ENCODE assay signal across 18 cellular contexts in genomic region chr1:5312870-5313269, GRCh38.
DNase-seq lines count a peak whose midpoint lies in the region; ATAC-seq and TF ChIP-seq lines count a peak whose summit lies in the region.
"Had no signal": no experiment of that assay in that cellular context is flagged by ENCODE, and none has a peak within 500 bp of the region (broad histone marks: within the 10 kb centered on the region; RNA-seq: fewer than 3 reads in every experiment).

No MANE protein-coding gene starts in this region.

- H3K4me1 ChIP-seq in lower lobe of right lung (no peaks in the 10 kb centered on the region), upper lobe of right lung (no peaks in the 10 kb centered on the region), mammary epithelial cell (ENCODE audit: insufficient read depth, low read length) (no peaks in the 10 kb centered on the region)
- H3K4me1 ChIP-seq: A549, BLaER1, HAP-1 had no signal

- WGBS in mammary epithelial cell (ENCODE audit: low coverage, missing lambda C conversion rate), result 67% methylated on average over 10 of the region's 11 CpGs

- intact Hi-C loops in lower lobe of right lung (cut with DNase I) (no loop called here), upper lobe of right lung (cut with DNase I) (no loop called here), mammary epithelial cell (cut with micrococcal nuclease) (no loop called here)

- H3K4me2 ChIP-seq in mammary epithelial cell (ENCODE audit: insufficient read depth, low read depth, low read length), result no peak overlapping the region
- H3K4me2 ChIP-seq: A549, BLaER1, KMS-11 had no signal

- ATAC-seq in lower lobe of right lung (peak; percentile 91 to 93), upper lobe of right lung (peak; percentile 90), GM21423 (IDR thresholded peaks at IDR 0.05; ENCODE audit: unreplicated experiment) (no peak)
- ATAC-seq: A549, Right ventricle myocardium inferior had no signal

- no peaks in the 10 kb centered on the region for H3K79me2 ChIP-seq in mammary epithelial cell (ENCODE audit: insufficient read depth, low read length)

- no peak overlapping the region for H2AFZ ChIP-seq in mammary epithelial cell (ENCODE audit: low read depth, low read length)

- H3K9ac ChIP-seq in mammary epithelial cell (ENCODE audit: insufficient read depth, low read length), result no peak overlapping the region
- H3K9ac ChIP-seq: BLaER1, KMS-11 had no signal

- no peaks in the 10 kb centered on the region for H4K20me1 ChIP-seq in mammary epithelial cell (ENCODE audit: insufficient read depth, low read length)
- H4K20me1 ChIP-seq: BLaER1 had no signal

- in situ Hi-C loops in mammary epithelial cell (cut with MboI; ENCODE audit: low sequenced_read_pairs in 2 of 2), result no loop called here

- H3K27me3 ChIP-seq in lower lobe of right lung (ENCODE audit: low read depth), result peaks cover 2% of the 10 kb centered on the region
- no peaks in the 10 kb centered on the region for H3K27me3 ChIP-seq in upper lobe of right lung
- no peaks in the 10 kb centered on the region for H3K27me3 ChIP-seq in mammary epithelial cell (ENCODE audit: insufficient read depth, low read length)
- H3K27me3 ChIP-seq: BLaER1 had no signal

- DNase-seq in NCI-H2196 (lab: John Stamatoyannopoulos, UW; ENCODE audit: unreplicated experiment) (peak; percentile 20), NCI-H2196 treated with DMSO at 0.1 percent for 48 hours (lab: John Stamatoyannopoulos, UW; ENCODE audit: unreplicated experiment) (no peak), NCI-H510A treated with DMSO at 0.1 percent for 48 hours (lab: John Stamatoyannopoulos, UW) (peak; percentile 54), lower lobe of right lung (peak; percentile 67), upper lobe of right lung (peak; percentile 72), mammary epithelial cell (no peak)
- DNase-seq: CD4-positive, alpha-beta memory T cell; GDM1; NCI-H1436; NCI-H2029; NCI-H526; SW 1271 had no signal

- TF ChIP-seq CTCF in lower lobe of right lung (IDR thresholded peaks at IDR 0.05) (no peak), upper lobe of right lung (IDR thresholded peaks at IDR 0.05) (no peak), mammary epithelial cell (conservative IDR thresholded peaks at IDR 0.05 in 1 of 2, IDR thresholded peaks at IDR 0.05 in 1 of 2; ENCODE audit: extremely low read depth in 1 of 2, insufficient read depth in 1 of 2, low read depth in 1 of 2, low read length in 2 of 2) (no peak)

- H3K36me3 ChIP-seq in lower lobe of right lung, result no peaks in the 10 kb centered on the region
- no peaks in the 10 kb centered on the region for H3K36me3 ChIP-seq in upper lobe of right lung
- no peaks in the 10 kb centered on the region for H3K36me3 ChIP-seq in mammary epithelial cell (ENCODE audit: insufficient read depth, low read length)
- H3K36me3 ChIP-seq: BLaER1, HAP-1 had no signal

- CTCF ChIA-PET in mammary epithelial cell (lab: Charles Lee; ENCODE audit: low non-redundant PET), result no interaction called here

- H3K9me3 ChIP-seq in lower lobe of right lung (no peaks in the 10 kb centered on the region), upper lobe of right lung (no peaks in the 10 kb centered on the region), mammary epithelial cell (replicated peaks; ENCODE audit: insufficient read depth, low read length) (peaks cover 17% of the 10 kb centered on the region)
- H3K9me3 ChIP-seq: A549, BLaER1, HAP-1 had no signal

- dilution Hi-C loops in mammary epithelial cell (cut with HindIII; ENCODE audit: low sequenced_read_pairs), result no loop called here

- no peak overlapping the region for H3K4me3 ChIP-seq in lower lobe of right lung
- H3K4me3 ChIP-seq in upper lobe of right lung, result no peak overlapping the region
- H3K4me3 ChIP-seq in mammary epithelial cell (replicated peaks in 1 of 3; ENCODE audit: insufficient read depth in 1 of 3, low read depth in 2 of 3, low read length in 3 of 3), result no peak overlapping the region
- H3K4me3 ChIP-seq: A549, BLaER1, HAP-1 had no signal

- H3K27ac ChIP-seq in lower lobe of right lung (no peak overlapping the region), upper lobe of right lung (no peak overlapping the region), mammary epithelial cell (ENCODE audit: insufficient read depth, low read depth, low read length) (no peak overlapping the region)
- H3K27ac ChIP-seq: A549, BLaER1, KMS-11 had no signal

- BruUV-seq in mammary epithelial cell (replicated peaks; lab: Mats Ljungman, UMichigan), result no TSS peak

Comparison
In these comparisons a context has a peak if more than half of its experiments do, and no peak if none do; other contexts are left out.
1. DNase-seq: peak in NCI-H2196 (single experiment), NCI-H510A treated with DMSO at 0.1 percent for 48 hours (single experiment), lower lobe of right lung (single experiment) and upper lobe of right lung (single experiment); none in NCI-H2196 treated with DMSO at 0.1 percent for 48 hours (single experiment) and mammary epithelial cell (single experiment).